Comparison of ENCODE assay signal across 13 cellular contexts in the genomic region with DNA sequence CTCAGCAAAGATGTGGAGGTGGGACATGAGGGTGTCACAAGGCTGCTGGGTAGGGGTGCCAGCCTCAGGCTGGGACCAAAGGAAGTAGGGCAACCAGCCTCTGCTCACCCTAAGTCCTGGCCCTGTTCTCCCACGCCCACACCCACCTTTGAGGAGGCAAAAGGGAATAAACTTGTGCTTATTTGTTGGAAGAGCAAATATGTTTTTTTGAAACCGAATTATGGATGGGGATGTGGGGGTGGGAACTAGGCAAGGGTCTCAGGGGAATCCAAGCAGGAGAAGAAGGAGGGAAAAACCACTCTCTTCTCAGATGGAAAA. TPM values are rescaled to one million over a fixed set of nuclear protein-coding genes. Genes with fewer than 3 reads are reported as not detected.
DNase-seq lines count a peak whose midpoint lies in the region; ATAC-seq and TF ChIP-seq lines count a peak whose summit lies in the region.
"Had no signal": no experiment of that assay in that cellular context is flagged by ENCODE, and none has a peak within 500 bp of the region (broad histone marks: within the 10 kb centered on the region; RNA-seq: fewer than 3 reads in every experiment).

No MANE protein-coding gene starts in this region.

- no peaks in the 10 kb centered on the region for H3K9me3 ChIP-seq in heart right ventricle
- no peaks in the 10 kb centered on the region for H3K9me3 ChIP-seq in muscle layer of duodenum (ENCODE audit: control insufficient read depth in 1 of 2, low read length in 2 of 2)
- H3K9me3 ChIP-seq in transverse colon, result no peaks in the 10 kb centered on the region
- H3K9me3 ChIP-seq: Peyer's patch had no signal

- DNase-seq in heart right ventricle (no peak), Right ventricle myocardium superior (no peak), brain microvascular endothelial cell (no peak), transverse colon (no peak), progenitor cell of endocrine pancreas (ENCODE audit: low spot score, unreplicated experiment) (no peak)
- DNase-seq in stimulated activated naive CD8-positive, alpha-beta T cell treated with anti-CD3 and anti-CD28 coated beads, Interleukin-15, Interleukin-2, amounts not matched to agents 100 U/mL and 50 U/mL, for 24 hours, result no peak
- DNase-seq: naive thymus-derived CD8-positive, alpha-beta T cell; NCI-H510A treated with DMSO at 0.1 percent for 48 hours had no signal

- H3K27ac ChIP-seq in heart right ventricle (peak overlapping the region in 8 of 10 donors; percentile 56 to 100 (median 100)), brain microvascular endothelial cell (peak overlapping the region; percentile 31), muscle layer of duodenum (ENCODE audit: low read length) (peak overlapping the region; percentile 31), transverse colon (peak overlapping the region; percentile 44 to 100 (median 80))

- H3K36me3 Mint-ChIP-seq in progenitor cell of endocrine pancreas (ENCODE audit: insufficient read depth), result no peaks in the 10 kb centered on the region
- H3K36me3 Mint-ChIP-seq: IgD-negative memory B cell; naive thymus-derived CD8-positive, alpha-beta T cell had no signal

- H3K27ac Mint-ChIP-seq in progenitor cell of endocrine pancreas, result no peak overlapping the region
- H3K27ac Mint-ChIP-seq: activated naive CD4-positive, alpha-beta T cell treated with anti-CD3 and anti-CD28 coated beads, Interleukin-2, amount 50 U/mL, for 72 hours had no signal

- WGBS in heart right ventricle, 2 donors, result 76 to 82% methylated on average over 2 of the region's 2 CpGs
- 70% methylated on average over 2 of the region's 2 CpGs; no CpG with 5 or more reads in 1 of the 2 donors for WGBS in transverse colon (ENCODE audit: low coverage in 1 of 2), 2 donors

- in situ Hi-C loops in brain microvascular endothelial cell (cut with HindIII; ENCODE audit: low pct_ligation_motif_present, low sequenced_read_pairs) (loop anchor here (10.0 kb wide), 1 partner anchor 275 kb away; no protein-coding TSS in a partner anchor), transverse colon (cut with MboI; ENCODE audit: low pct_ligation_motif_present in 1 of 4, low pct_unique_long_range_greater_than_20kb in 1 of 4, low sequenced_read_pairs in 3 of 4) (loop anchor here in 1 of 4 donors (25.0 kb wide), 1 partner anchor 152 kb away; no protein-coding TSS in a partner anchor)

- peaks cover 2% of the 10 kb centered on the region for H3K4me1 Mint-ChIP-seq in progenitor cell of endocrine pancreas (ENCODE audit: low read depth)

- H3K36me3 ChIP-seq in heart right ventricle (peaks cover 0 to 13% (median 0%) of the 10 kb centered on the region in 9 donors), brain microvascular endothelial cell (replicated peaks) (peaks cover 4% of the 10 kb centered on the region), muscle layer of duodenum (ENCODE audit: control insufficient read depth in 1 of 2, insufficient read depth in 2 of 2, low read length in 2 of 2) (no peaks in the 10 kb centered on the region), transverse colon (no peaks in the 10 kb centered on the region)
- H3K36me3 ChIP-seq: Peyer's patch had no signal

- intact Hi-C loops in heart right ventricle (cut with DNase I), result loop anchor here in 3 of 10 donors (5.0 kb wide), 2 partner anchors 33 to 247 kb away; no protein-coding TSS in a partner anchor
- intact Hi-C loops in Right ventricle myocardium superior (cut with DNase I), result no loop called here
- intact Hi-C loops in transverse colon (cut with DNase I; ENCODE audit: low total_unique reads), result loop anchor here (10.0 kb wide), 1 partner anchor 265 kb away; no protein-coding TSS in a partner anchor

- TF ChIP-seq CTCF in heart right ventricle (IDR thresholded peaks at IDR 0.05), result no peak
- no peak for TF ChIP-seq CTCF in brain microvascular endothelial cell (IDR thresholded peaks at IDR 0.05; ENCODE audit: low read depth, low read length, missing control alignments)
- no peak for TF ChIP-seq CTCF in transverse colon (IDR thresholded peaks at IDR 0.05)
- TF ChIP-seq CTCF in progenitor cell of endocrine pancreas (IDR thresholded peaks at IDR 0.05; ENCODE audit: unreplicated experiment), result no peak

- H3K4me3 ChIP-seq in heart right ventricle (no peak overlapping the region), brain microvascular endothelial cell (ENCODE audit: low read depth, low read length) (no peak overlapping the region), muscle layer of duodenum (ENCODE audit: low read depth in 1 of 2, low read length in 2 of 2) (no peak overlapping the region), transverse colon (no peak overlapping the region)
- H3K4me3 ChIP-seq: Peyer's patch had no signal

- TF ChIP-seq POLR2A in transverse colon (IDR thresholded peaks at IDR 0.05), result no peak

- no peaks in the 10 kb centered on the region for H3K27me3 ChIP-seq in heart right ventricle
- H3K27me3 ChIP-seq in brain microvascular endothelial cell (replicated peaks), result no peaks in the 10 kb centered on the region
- no peaks in the 10 kb centered on the region for H3K27me3 ChIP-seq in muscle layer of duodenum (ENCODE audit: low read depth, low read length)
- no peaks in the 10 kb centered on the region for H3K27me3 ChIP-seq in transverse colon
- H3K27me3 ChIP-seq: Peyer's patch had no signal

- peaks cover 50% of the 10 kb centered on the region for H3K27me3 Mint-ChIP-seq in progenitor cell of endocrine pancreas
- H3K27me3 Mint-ChIP-seq: IgD-negative memory B cell; naive thymus-derived CD8-positive, alpha-beta T cell had no signal

- TF ChIP-seq EP300 in transverse colon (IDR thresholded peaks at IDR 0.05; ENCODE audit: low read depth), result no peak

- no peak for ATAC-seq in heart right ventricle
- ATAC-seq in Right ventricle myocardium superior (ENCODE audit: poor library complexity), result no peak
- ATAC-seq in stimulated activated naive CD8-positive, alpha-beta T cell treated with anti-CD3 and anti-CD28 coated beads, Interleukin-15, Interleukin-2, amounts not matched to agents 100 U/mL and 50 U/mL, for 24 hours, result no peak
- ATAC-seq in GM18511 (IDR thresholded peaks at IDR 0.05; ENCODE audit: unreplicated experiment), result no peak
- ATAC-seq: activated naive CD4-positive, alpha-beta T cell treated with anti-CD3 and anti-CD28 coated beads, Interleukin-2, amount 50 U/mL, for 72 hours; naive thymus-derived CD8-positive, alpha-beta T cell had no signal

- no peaks in the 10 kb centered on the region for H3K9me3 Mint-ChIP-seq in progenitor cell of endocrine pancreas (ENCODE audit: low read depth)
- H3K9me3 Mint-ChIP-seq: activated naive CD4-positive, alpha-beta T cell treated with anti-CD3 and anti-CD28 coated beads, Interleukin-2, amount 50 U/mL, for 72 hours; IgD-negative memory B cell; naive thymus-derived CD8-positive, alpha-beta T cell had no signal

- H3K4me1 ChIP-seq in heart right ventricle (peaks cover 19 to 74% (median 47%) of the 10 kb centered on the region in 9 donors), muscle layer of duodenum (ENCODE audit: control insufficient read depth in 1 of 2, insufficient read depth in 2 of 2, low read length in 2 of 2) (peaks cover 16 to 20% of the 10 kb centered on the region in 2 donors), transverse colon (peaks cover 11 to 46% (median 31%) of the 10 kb centered on the region in 4 donors)

- no peak overlapping the region for H3K4me3 Mint-ChIP-seq in progenitor cell of endocrine pancreas (ENCODE audit: low read depth)
- H3K4me3 Mint-ChIP-seq: naive thymus-derived CD8-positive, alpha-beta T cell had no signal

RNA-seq across cellular contexts. Expression of a gene that starts 10.4 kb away (rescaled TPM):
- total RNA-seq in heart right ventricle (100 to 1,000 TPM in 1 of 10 donors, 10 to 100 TPM in 9; 14.2 to 209 (median 54.9) TPM), Right ventricle myocardium superior (22.8 TPM), transverse colon (10 to 100 TPM; 13.4 to 50.9 (median 18.0) TPM), progenitor cell of endocrine pancreas (1.1 and 1.3 TPM in 2 replicates)
- 10 to 100 TPM; 10.0 to 10.7 TPM for polyA plus RNA-seq in heart right ventricle

Comparison
In these comparisons a context has a peak if more than half of its experiments do, and no peak if none do; other contexts are left out.
1. H3K27ac ChIP-seq: peak in every context shown above with its lines; median percentile 100 in heart right ventricle; 80 in transverse colon; 31 in brain microvascular endothelial cell; 31 in muscle layer of duodenum.